40 cellular contexts compared by ENCODE assay signal in genomic region chrX:131614241-131614640, GRCh38.
"Had no signal": no experiment of that assay in that cellular context is flagged by ENCODE, and none has a peak within 500 bp of the region (broad histone marks: within the 10 kb centered on the region; RNA-seq: fewer than 3 reads in every experiment).

No MANE protein-coding gene starts in this region.

- ATAC-seq: activated CD8-positive, alpha-beta memory T cell treated with anti-CD3 and anti-CD28 coated beads, Interleukin-2, amount 10 ng/mL, durations not matched to agents 7 days and 5 days; PC-3; SK-N-SH treated with all-trans-retinoic acid at 6 μM for 48 hours; T-cell had no signal

- H3K36me3 ChIP-seq: brain microvascular endothelial cell, Peyer's patch had no signal

- H3K36me3 Mint-ChIP-seq: activated CD4-positive, alpha-beta memory T cell treated with anti-CD3 and anti-CD28 coated beads for 36 hours; activated CD8-positive, alpha-beta memory T cell treated with anti-CD3 and anti-CD28 coated beads, Interleukin-2, amount 10 ng/mL, durations not matched to agents 7 days and 5 days; activated naive CD8-positive, alpha-beta T cell treated with anti-CD3 and anti-CD28 coated beads for 36 hours; T-cell had no signal

- H3K9me3 Mint-ChIP-seq: activated B cell treated with CpG ODN at 0.5 μM for 24 hours; activated CD4-positive, alpha-beta memory T cell treated with anti-CD3 and anti-CD28 coated beads for 36 hours; activated naive CD8-positive, alpha-beta T cell treated with anti-CD3 and anti-CD28 coated beads for 36 hours; T-cell had no signal

- H3K27me3 ChIP-seq: brain microvascular endothelial cell, Peyer's patch had no signal

- H3K27ac ChIP-seq: brain microvascular endothelial cell, Peyer's patch, VCaP had no signal

- H3K4me1 Mint-ChIP-seq: activated B cell treated with CpG ODN at 0.5 μM for 24 hours; activated CD8-positive, alpha-beta memory T cell treated with anti-CD3 and anti-CD28 coated beads, Interleukin-2, amount 10 ng/mL, durations not matched to agents 7 days and 5 days; activated naive CD8-positive, alpha-beta T cell treated with anti-CD3 and anti-CD28 coated beads for 36 hours; T-cell had no signal

- H3K4me3 Mint-ChIP-seq: activated B cell treated with CpG ODN at 0.5 μM for 24 hours; activated CD4-positive, alpha-beta memory T cell treated with anti-CD3 and anti-CD28 coated beads for 36 hours; activated CD8-positive, alpha-beta memory T cell treated with anti-CD3 and anti-CD28 coated beads, Interleukin-2, amount 10 ng/mL, durations not matched to agents 7 days and 5 days; activated naive CD8-positive, alpha-beta T cell treated with anti-CD3 and anti-CD28 coated beads for 36 hours; T-cell had no signal

- DNase-seq: activated B cell treated with CpG ODN at 0.5 μM for 24 hours; activated CD4-positive, alpha-beta memory T cell treated with anti-CD3 and anti-CD28 coated beads for 36 hours; activated CD4-positive, alpha-beta T cell treated with anti-CD3 and anti-CD28 coated beads for 4 hours; activated CD4-positive, alpha-beta T cell treated with anti-CD3 and anti-CD28 coated beads, Interleukin-2, amount 50 U/mL, for 1 hour; activated CD4-positive, CD25-positive, alpha-beta regulatory T cell treated with anti-CD3 and anti-CD28 coated beads, Interleukin-2, amount 50 U/mL, for 72 hours; activated CD8-positive, alpha-beta memory T cell treated with anti-CD3 and anti-CD28 coated beads for 24 hours; activated CD8-positive, alpha-beta memory T cell treated with anti-CD3 and anti-CD28 coated beads, Interleukin-2, amount 10 ng/mL, durations not matched to agents 7 days and 5 days; activated CD8-positive, alpha-beta memory T cell treated with anti-CD3 and anti-CD28 coated beads, Interleukin-2, amount 50 U/mL, for 48 hours; activated effector memory CD4-positive, alpha-beta T cell treated with anti-CD3 and anti-CD28 coated beads, Interleukin-2, amount 50 U/mL, for 16 hours; activated naive CD4-positive, alpha-beta T cell; activated naive CD4-positive, alpha-beta T cell treated with anti-CD3 and anti-CD28 coated beads, Interleukin-2, amount 50 U/mL, for 16 hours; activated naive CD8-positive, alpha-beta T cell treated with anti-CD3 and anti-CD28 coated beads for 36 hours; activated T-cell treated with anti-CD3 and anti-CD28 coated beads, Interleukin-2, amount 50 U/mL, for 48 hours; amniotic stem cell; aorta; brain microvascular endothelial cell; central memory CD4-positive, alpha-beta T cell; Kasumi-1; KBM-7; MM.1S; MV-4-11; NCI-H1092; NCI-H146; NCI-H187; NCI-H2029 treated with DMSO at 0.1 percent for 48 hours; NCI-H2107; NCI-H2171; NCI-H510A; NCI-H526; NCI-H748 treated with DMSO at 0.1 percent for 48 hours; NK-92 treated with Interleukin-12 subunit alpha and Interleukin-12 subunit beta, amount 100 ng/mL, for 24 hours; PC-3; Peyer's patch; RPMI8226; SHP77 treated with DMSO at 0.1 percent for 48 hours; T-cell; T-helper 2 cell; T-helper 9 cell had no signal

- H3K27ac Mint-ChIP-seq: activated B cell treated with CpG ODN at 0.5 μM for 24 hours; activated CD4-positive, alpha-beta memory T cell treated with anti-CD3 and anti-CD28 coated beads for 36 hours; activated CD8-positive, alpha-beta memory T cell treated with anti-CD3 and anti-CD28 coated beads, Interleukin-2, amount 10 ng/mL, durations not matched to agents 7 days and 5 days; activated naive CD8-positive, alpha-beta T cell treated with anti-CD3 and anti-CD28 coated beads for 36 hours; T-cell had no signal

- H3K27me3 Mint-ChIP-seq: activated B cell treated with CpG ODN at 0.5 μM for 24 hours; activated CD8-positive, alpha-beta memory T cell treated with anti-CD3 and anti-CD28 coated beads, Interleukin-2, amount 10 ng/mL, durations not matched to agents 7 days and 5 days; activated naive CD8-positive, alpha-beta T cell treated with anti-CD3 and anti-CD28 coated beads for 36 hours had no signal

- H3K4me1 ChIP-seq: Peyer's patch had no signal

- H3K4me3 ChIP-seq: Peyer's patch had no signal

- H3K9me3 ChIP-seq: Peyer's patch had no signal
